Comparison of ENCODE assay signal across 8 cellular contexts in the genomic region with DNA sequence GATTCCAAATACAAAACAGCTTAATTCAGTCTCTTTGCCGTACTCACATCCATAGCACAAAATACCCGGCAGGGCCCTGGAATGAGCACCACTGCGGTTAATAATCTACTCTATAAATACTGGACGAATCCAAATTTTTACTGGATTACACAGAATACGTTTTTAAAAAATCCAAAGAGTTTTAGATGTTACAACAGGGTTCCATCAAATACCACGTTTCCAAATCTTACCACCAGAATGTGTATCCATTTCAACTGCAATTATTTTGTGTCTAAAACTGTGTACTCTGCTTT. TPM values are rescaled to one million over a fixed set of nuclear protein-coding genes. Genes with fewer than 3 reads are reported as not detected.
DNase-seq lines count a peak whose midpoint lies in the region; ATAC-seq and TF ChIP-seq lines count a peak whose summit lies in the region.

No MANE protein-coding gene starts in this region.

- H3K27me3 ChIP-seq in CD8-positive, alpha-beta T cell (ENCODE audit: insufficient read depth, low read length): no peaks in the 10 kb centered on the region
- H3K27me3 ChIP-seq in breast epithelium (no peaks in the 10 kb centered on the region), vagina (no peaks in the 10 kb centered on the region)

- H3K9me3 ChIP-seq in CD8-positive, alpha-beta T cell (ENCODE audit: low read length): no peaks in the 10 kb centered on the region
- H3K9me3 ChIP-seq in breast epithelium (no peaks in the 10 kb centered on the region), vagina (no peaks in the 10 kb centered on the region)

- CTCF ChIA-PET in CD8-positive, alpha-beta T cell (lab: Charles Lee): no interaction called here

- intact Hi-C loops in CD8-positive, alpha-beta T cell (cut with DNase I, micrococcal nuclease): loop anchor here (2.0 to 10.0 kb wide), 4 partner anchors 473 to 1873 kb away; partner anchors contain the start of genes IRS2 (in 2 of the 2) and TUBGCP3 (in 1 of the 2)
- intact Hi-C loops in breast epithelium (cut with DNase I; ENCODE audit: low total_unique reads) (no loop called here), vagina (cut with DNase I) (no loop called here)

- peaks cover 13% of the 10 kb centered on the region for H3K36me3 Mint-ChIP-seq in CD8-positive, alpha-beta T cell

- TF ChIP-seq POLR2A in breast epithelium (IDR thresholded peaks at IDR 0.05) (no peak), vagina (IDR thresholded peaks at IDR 0.05) (no peak)

- H3K27ac Mint-ChIP-seq in CD8-positive, alpha-beta T cell: peak overlapping the region; percentile 97

- ATAC-seq in CD8-positive, alpha-beta T cell: no peak
- ATAC-seq in GM21526 (IDR thresholded peaks at IDR 0.05; ENCODE audit: low FRiP score, unreplicated experiment) (no peak), HG02973 (IDR thresholded peaks at IDR 0.05; ENCODE audit: unreplicated experiment) (no peak)

- H3K27ac ChIP-seq in CD8-positive, alpha-beta T cell (ENCODE audit: low read depth, low read length): peak overlapping the region; percentile 99
- H3K27ac ChIP-seq in breast epithelium (peak overlapping the region; percentile 100), vagina (peak overlapping the region; percentile 100)

- peak overlapping the region; percentile 92 for H3K4me3 Mint-ChIP-seq in CD8-positive, alpha-beta T cell

- H3K4me1 ChIP-seq in CD8-positive, alpha-beta T cell (ENCODE audit: insufficient read depth, low read length): peaks cover 17% of the 10 kb centered on the region
- peaks cover 0 to 7% of the 10 kb centered on the region in 2 donors for H3K4me1 ChIP-seq in breast epithelium
- peaks cover 20% of the 10 kb centered on the region for H3K4me1 ChIP-seq in vagina

- DNase-seq in CD8-positive, alpha-beta T cell: no peak
- DNase-seq in LNCaP clone FGC (ENCODE audit: low read depth) (no peak), breast epithelium (ENCODE audit: low spot score in 2 of 2) (no peak), medulla oblongata (ENCODE audit: extremely low spot score) (peak; percentile 34), vagina (ENCODE audit: extremely low spot score in 2 of 2) (no peak), dedifferentiated amniotic fluid mesenchymal stem cell (ENCODE audit: extremely low spot score) (no peak)

- no peak for TF ChIP-seq CTCF in CD8-positive, alpha-beta T cell (IDR thresholded peaks at IDR 0.05)
- TF ChIP-seq CTCF in LNCaP clone FGC (IDR thresholded peaks at IDR 0.05; ENCODE audit: control insufficient read depth, extremely low read depth, insufficient read depth) (no peak), breast epithelium (IDR thresholded peaks at IDR 0.05) (no peak), vagina (IDR thresholded peaks at IDR 0.05) (no peak)

- no peaks in the 10 kb centered on the region for H3K27me3 Mint-ChIP-seq in CD8-positive, alpha-beta T cell (ENCODE audit: low read depth)

- POLR2A ChIA-PET in CD8-positive, alpha-beta T cell (lab: Charles Lee): interaction anchor here (1.6 to 1.9 kb wide), 3 partner anchors 9 to 204 kb away, joined by 4 to 7 read pairs (median 6); partner anchors contain the start of gene ANKRD10

- H3K9me3 Mint-ChIP-seq in CD8-positive, alpha-beta T cell: no peaks in the 10 kb centered on the region

- H3K4me3 ChIP-seq in CD8-positive, alpha-beta T cell (ENCODE audit: low read depth, low read length): peak overlapping the region; percentile 100
- H3K4me3 ChIP-seq in LNCaP clone FGC (ENCODE audit: low read depth, low read length) (peak overlapping the region; percentile 90), breast epithelium (peak overlapping the region; percentile 93 to 98 (median 98)), vagina (peak overlapping the region; percentile 62 to 93)

- H3K4me1 Mint-ChIP-seq in CD8-positive, alpha-beta T cell (ENCODE audit: low read depth): peaks cover 21% of the 10 kb centered on the region

- H3K36me3 ChIP-seq in CD8-positive, alpha-beta T cell (ENCODE audit: insufficient read depth, low read length): no peaks in the 10 kb centered on the region
- H3K36me3 ChIP-seq in breast epithelium (no peaks in the 10 kb centered on the region), vagina (no peaks in the 10 kb centered on the region)

RNA-seq across cellular contexts. Expression of gene ING1, which starts 1.8 kb away (rescaled TPM):
- 10 to 100 TPM; 14.9 to 15.6 TPM for total RNA-seq in CD8-positive, alpha-beta T cell
- total RNA-seq in breast epithelium (10 to 100 TPM; 21.0 to 26.1 (median 26.1) TPM), vagina (25.5 TPM)

RNA-seq across cellular contexts. Expression of gene CARS2, which starts 5.8 kb away (rescaled TPM):
- total RNA-seq in CD8-positive, alpha-beta T cell: 10 to 100 TPM; 48.2 to 48.8 TPM
- total RNA-seq in breast epithelium (10 to 100 TPM; 59.8 to 79.8 (median 61.6) TPM), vagina (65.1 TPM)

Comparison
In these comparisons a context has a peak if more than half of its experiments do, and no peak if none do; other contexts are left out.
1. intact Hi-C loops: an anchor here in CD8-positive, alpha-beta T cell (2.0 to 10.0 kb wide); none called in breast epithelium and vagina.